In genomic region chr17:80859004-80859941, GRCh38 we compare ENCODE assay signal across 8 cellular contexts.
DNase-seq lines count a peak whose midpoint lies in the region; ATAC-seq and TF ChIP-seq lines count a peak whose summit lies in the region.

No MANE protein-coding gene starts in this region.

- H3K4me1 Mint-ChIP-seq in osteocyte (ENCODE audit: unreplicated experiment): peaks cover 49% of the 10 kb centered on the region

- ATAC-seq in HG03457 (IDR thresholded peaks at IDR 0.05; ENCODE audit: unreplicated experiment) (no peak), HG03342 (IDR thresholded peaks at IDR 0.05; ENCODE audit: unreplicated experiment) (no peak)

- no peak overlapping the region for H3K4me3 ChIP-seq in fibroblast of mammary gland (ENCODE audit: control insufficient read depth, low read depth, low read length)

- H3K36me3 Mint-ChIP-seq in osteocyte (ENCODE audit: unreplicated experiment): peaks cover 10% of the 10 kb centered on the region

- TF ChIP-seq CTCF in fibroblast of mammary gland (conservative IDR thresholded peaks at IDR 0.05; ENCODE audit: control insufficient read depth, insufficient read depth, low read depth, low read length): peak; percentile 37
- TF ChIP-seq CTCF in osteocyte (IDR thresholded peaks at IDR 0.05): peak; percentile 38

- H3K4me3 Mint-ChIP-seq in osteocyte (ENCODE audit: unreplicated experiment): no peak overlapping the region

- no peaks in the 10 kb centered on the region for H3K9me3 Mint-ChIP-seq in osteocyte (ENCODE audit: unreplicated experiment)

- H3K27me3 Mint-ChIP-seq in osteocyte (ENCODE audit: unreplicated experiment): no peaks in the 10 kb centered on the region

- DNase-seq in H4 (ENCODE audit: low spot score) (peak; percentile 90), SHP77 (lab: John Stamatoyannopoulos, UW) (peak; percentile 74 to 83), fibroblast of mammary gland (ENCODE audit: low read depth) (peak; percentile 97), osteocyte (ENCODE audit: extremely low spot score, unreplicated experiment) (no peak)
- no peak for DNase-seq in stimulated activated CD4-positive, alpha-beta T cell treated with anti-CD3 and anti-CD28 coated beads, Interleukin-4, amount 100 ng/mL, for 4 hours
- no peak for DNase-seq in activated effector memory CD4-positive, alpha-beta T cell treated with anti-CD3 and anti-CD28 coated beads, Interleukin-2, amount 50 U/mL, for 16 hours

- peak overlapping the region; percentile 65 for H3K27ac Mint-ChIP-seq in osteocyte (ENCODE audit: unreplicated experiment)

Comparison
In these comparisons a context has a peak if more than half of its experiments do, and no peak if none do; other contexts are left out.
1. DNase-seq: peak in H4 (single experiment), SHP77 (2 of 2) and fibroblast of mammary gland (single experiment); none in osteocyte (single experiment), stimulated activated CD4-positive, alpha-beta T cell treated with anti-CD3 and anti-CD28 coated beads, Interleukin-4, amount 100 ng/mL, for 4 hours (0 of 2) and activated effector memory CD4-positive, alpha-beta T cell treated with anti-CD3 and anti-CD28 coated beads, Interleukin-2, amount 50 U/mL, for 16 hours (single experiment).